Comparison of ENCODE assay signal across 1 cellular context in the genomic region with DNA sequence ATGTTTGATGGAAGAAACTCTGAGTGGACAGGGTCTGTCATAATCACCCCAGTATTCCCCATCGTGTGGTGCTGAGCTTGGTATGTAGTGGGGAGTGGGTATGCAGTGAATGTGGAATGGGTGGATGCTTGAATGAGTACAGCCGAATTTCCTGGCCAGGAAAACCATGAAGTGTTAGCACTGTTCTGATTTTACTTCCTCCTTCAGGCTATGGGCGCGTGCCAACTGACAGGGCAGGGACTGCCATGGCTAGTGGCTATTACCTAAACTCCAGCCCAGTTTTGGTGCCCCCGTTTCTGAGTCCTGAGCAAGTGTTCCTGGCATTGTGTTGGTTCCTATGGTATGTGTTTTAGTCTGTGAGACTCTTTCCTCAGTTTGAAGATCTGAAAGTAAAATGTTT.
TF ChIP-seq lines count a peak whose summit lies in the region.

No MANE protein-coding gene starts in this region.

TF ChIP-seq in H1, 55 proteins besides CTCF, POLR2A, EP300 and RAD21 (continued from another document):
- TF ChIP-seq SIRT6 (IDR thresholded peaks at IDR 0.05; ENCODE audit: low read length) (no peak), CTBP2 (IDR thresholded peaks at IDR 0.05; ENCODE audit: borderline replicate concordance, insufficient read depth, insufficient read length, low read length) (no peak), SRF (IDR thresholded peaks at IDR 0.05; ENCODE audit: low read depth, low read length) (no peak), TEAD4 (IDR thresholded peaks at IDR 0.05; ENCODE audit: low read depth, low read length) (no peak)
